8 cellular contexts compared by ENCODE assay signal in the genomic region with DNA sequence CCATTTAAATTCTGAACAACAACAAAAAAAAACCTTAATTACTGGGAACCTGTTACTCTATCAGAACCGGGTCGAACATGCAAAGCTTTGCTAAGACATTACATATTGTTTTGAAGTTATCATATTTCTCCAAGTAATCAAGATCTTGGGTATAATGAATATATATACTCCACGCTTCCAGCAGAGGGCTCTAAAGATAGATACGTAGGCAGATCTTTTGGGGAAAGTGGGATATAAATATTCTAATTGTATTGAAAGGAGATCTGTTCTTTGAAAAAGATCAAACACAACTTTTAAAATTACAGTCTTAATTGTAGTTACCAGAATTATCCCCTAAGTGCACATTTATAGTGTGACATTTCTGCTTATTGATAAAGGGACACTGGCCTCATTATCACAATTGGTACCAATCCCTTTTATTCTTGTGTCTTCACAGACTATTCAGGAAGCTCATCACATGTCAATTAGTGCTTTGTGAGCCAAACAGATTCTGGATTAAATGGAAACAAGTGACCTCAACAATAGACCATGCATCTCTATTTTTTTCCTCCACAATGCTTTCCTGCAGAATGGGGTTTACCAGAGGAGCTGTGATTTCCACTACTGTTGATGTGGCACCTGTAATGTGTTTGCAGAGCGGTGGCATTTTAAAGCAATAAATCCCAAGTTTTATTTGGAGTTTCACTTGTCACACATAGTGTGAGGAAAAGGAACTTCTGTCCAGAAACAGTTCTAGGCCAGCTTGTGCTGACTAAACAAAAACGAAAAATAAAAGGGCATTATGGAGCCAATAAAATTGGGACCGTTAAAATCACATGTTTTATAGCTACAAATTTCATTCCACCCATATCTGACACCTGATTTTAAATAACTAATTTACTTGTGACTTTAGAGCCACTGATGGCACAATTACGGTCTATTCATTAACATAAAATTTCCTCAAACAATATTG.
DNase-seq lines count a peak whose midpoint lies in the region; ATAC-seq and TF ChIP-seq lines count a peak whose summit lies in the region.

No MANE protein-coding gene starts in this region.

- no peak overlapping the region for H3K4me3 ChIP-seq in coronary artery

- ATAC-seq in HG03457 (IDR thresholded peaks at IDR 0.05; ENCODE audit: unreplicated experiment) (no peak), HG03097 (IDR thresholded peaks at IDR 0.05; ENCODE audit: low FRiP score, unreplicated experiment) (no peak)
- ATAC-seq in CD4-positive, alpha-beta T cell (ENCODE audit: poor library complexity), result no peak

- no peak overlapping the region for H3K4me3 Mint-ChIP-seq in CD4-positive, alpha-beta T cell

- H3K4me1 Mint-ChIP-seq in CD4-positive, alpha-beta T cell (ENCODE audit: low read depth), result no peaks in the 10 kb centered on the region

- H3K36me3 Mint-ChIP-seq in CD4-positive, alpha-beta T cell (ENCODE audit: low read depth), result no peaks in the 10 kb centered on the region

- TF ChIP-seq CTCF in coronary artery (IDR thresholded peaks at IDR 0.05), result peak; percentile 44
- TF ChIP-seq CTCF in CD4-positive, alpha-beta T cell (IDR thresholded peaks at IDR 0.05), result no peak

- no peak overlapping the region for H3K27ac Mint-ChIP-seq in CD4-positive, alpha-beta T cell

- no peaks in the 10 kb centered on the region for H3K27me3 ChIP-seq in CD4-positive, alpha-beta T cell (ENCODE audit: control insufficient read depth, insufficient read depth, low read length)

- CTCF ChIA-PET in CD4-positive, alpha-beta T cell (lab: Charles Lee), result no interaction called here

- H3K9me3 ChIP-seq in CD4-positive, alpha-beta T cell (ENCODE audit: control insufficient read depth, low read length), result no peaks in the 10 kb centered on the region

- no peak overlapping the region for H3K27ac ChIP-seq in coronary artery
- no peak overlapping the region for H3K27ac ChIP-seq in CD4-positive, alpha-beta T cell (ENCODE audit: low read depth, low read length)

- peak; percentile 36 for DNase-seq in NCI-H82 (lab: John Stamatoyannopoulos, UW)
- DNase-seq in NCI-H82 treated with DMSO at 0.1 percent for 48 hours (lab: John Stamatoyannopoulos, UW; ENCODE audit: unreplicated experiment), result no peak
- DNase-seq in NCI-H460 (ENCODE audit: extremely low read depth, low read depth), result peak; percentile 14
- no peak for DNase-seq in coronary artery (ENCODE audit: low spot score)
- peak; percentile 1 for DNase-seq in non-pigmented ciliary epithelial cell (ENCODE audit: low read depth)
- no peak for DNase-seq in CD4-positive, alpha-beta T cell

- intact Hi-C loops in CD4-positive, alpha-beta T cell (cut with DNase I, micrococcal nuclease), result loop anchor here in 1 of 2 experiments (5.0 kb wide), 1 partner anchor 446 kb away; no protein-coding TSS in a partner anchor

- POLR2A ChIA-PET in CD4-positive, alpha-beta T cell (lab: Charles Lee), result no interaction called here

- no peaks in the 10 kb centered on the region for H3K27me3 Mint-ChIP-seq in CD4-positive, alpha-beta T cell

- no peaks in the 10 kb centered on the region for H3K9me3 Mint-ChIP-seq in CD4-positive, alpha-beta T cell

Comparison
In these comparisons a context has a peak if more than half of its experiments do, and no peak if none do; other contexts are left out.
1. DNase-seq: peak in NCI-H82 (single experiment), NCI-H460 (single experiment) and non-pigmented ciliary epithelial cell (single experiment); none in NCI-H82 treated with DMSO at 0.1 percent for 48 hours (single experiment), coronary artery (single experiment) and CD4-positive, alpha-beta T cell (0 of 10).